ENCODE assay signal across 24 cellular contexts in the genomic region with DNA sequence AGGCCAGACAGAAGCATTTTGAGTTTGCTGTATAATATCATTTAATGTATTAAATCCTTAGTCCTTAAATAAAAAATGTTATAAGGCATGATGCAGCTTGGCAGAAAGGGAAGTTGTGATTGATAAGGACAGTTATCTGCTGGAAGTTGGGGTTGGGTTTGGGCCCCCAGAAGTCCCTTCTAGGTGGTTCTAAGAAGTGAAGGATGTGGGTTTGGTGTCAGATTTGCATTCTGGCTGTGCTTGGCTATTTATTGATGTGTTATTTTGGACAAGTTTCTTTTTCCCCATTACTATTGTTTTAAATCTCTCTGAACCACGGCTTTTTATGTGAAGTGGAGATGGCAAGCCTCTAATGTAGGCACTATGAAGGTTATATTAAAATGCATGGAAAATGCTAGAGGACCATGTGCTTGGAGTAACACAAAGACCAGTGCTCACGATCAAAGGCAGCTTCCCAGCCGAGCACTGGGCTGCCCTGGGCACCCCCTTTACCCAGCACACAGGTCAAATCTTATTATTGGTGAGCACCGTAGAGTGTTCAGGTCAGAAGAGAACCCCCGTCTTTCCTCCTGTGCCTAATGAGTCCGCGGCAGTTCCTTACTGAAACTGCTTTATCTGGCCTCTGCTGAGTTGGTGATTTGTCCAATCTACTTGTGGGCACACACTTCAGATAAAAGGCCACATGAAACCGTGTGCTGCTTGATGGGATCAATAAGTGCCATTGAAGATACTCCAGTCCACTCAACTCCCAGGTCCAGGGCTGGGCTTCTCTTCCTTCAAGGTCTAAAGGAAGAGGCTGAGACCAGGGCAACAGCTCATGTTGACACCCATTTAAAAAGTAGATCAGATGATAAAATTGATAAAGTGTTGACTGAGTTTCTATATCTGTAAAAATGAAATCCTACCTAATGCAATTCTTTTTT.
"Had no signal": no experiment of that assay in that cellular context is flagged by ENCODE, and none has a peak within 500 bp of the region (broad histone marks: within the 10 kb centered on the region; RNA-seq: fewer than 3 reads in every experiment).

No MANE protein-coding gene starts in this region.

- H3K9ac ChIP-seq: neural progenitor cell had no signal

- H3K4me1 ChIP-seq: esophagus muscularis mucosa, gastroesophageal sphincter, heart right ventricle, neural progenitor cell, prostate gland, tibial nerve, vagina had no signal

- H3K27me3 ChIP-seq: cardiac muscle cell, esophagus muscularis mucosa, gastroesophageal sphincter, tibial nerve, vagina had no signal

- DNase-seq: activated CD4-positive, alpha-beta memory T cell treated with anti-CD3 and anti-CD28 coated beads for 36 hours; activated CD4-positive, alpha-beta T cell treated with anti-CD3 and anti-CD28 coated beads for 36 hours; activated gamma-delta T cell treated with Interleukin-2 at 50 U/mL for 16 hours; activated T-cell treated with anti-CD3 and anti-CD28 coated beads, Interleukin-2, amount 50 U/mL, for 48 hours; amniotic stem cell; dermis blood vessel endothelial cell; effector memory CD4-positive, alpha-beta T cell; heart right ventricle; left ventricle myocardium superior; mesendoderm; naive thymus-derived CD4-positive, alpha-beta T cell; right cardiac atrium; stimulated activated CD4-positive, alpha-beta T cell treated with anti-CD3 and anti-CD28 coated beads, Interleukin-2, amount 100 ng/mL, for 24 hours; stimulated activated naive CD8-positive, alpha-beta T cell treated with anti-CD3 and anti-CD28 coated beads, Interleukin-15, Interleukin-2, amounts not matched to agents 100 U/mL and 50 U/mL, for 24 hours; substantia nigra; T-helper 2 cell had no signal

- ATAC-seq: activated CD4-positive, alpha-beta T cell treated with anti-CD3 and anti-CD28 coated beads for 36 hours; activated naive CD4-positive, alpha-beta T cell treated with anti-CD3 and anti-CD28 coated beads, Interleukin-2, amount 50 U/mL, for 72 hours; gastroesophageal sphincter; heart right ventricle; left ventricle myocardium superior; naive thymus-derived CD4-positive, alpha-beta T cell; right cardiac atrium; stimulated activated naive CD8-positive, alpha-beta T cell treated with anti-CD3 and anti-CD28 coated beads, Interleukin-15, Interleukin-2, amounts not matched to agents 100 U/mL and 50 U/mL, for 24 hours had no signal

- H3K36me3 ChIP-seq: cardiac muscle cell, esophagus muscularis mucosa, gastroesophageal sphincter, heart right ventricle, neural progenitor cell, prostate gland, tibial nerve, vagina had no signal

- H3K27ac ChIP-seq: cardiac muscle cell, esophagus muscularis mucosa, gastroesophageal sphincter, heart right ventricle, neural progenitor cell, prostate gland, tibial nerve, vagina had no signal

- H3K9me3 ChIP-seq: esophagus muscularis mucosa, gastroesophageal sphincter, heart right ventricle, prostate gland, tibial nerve, vagina had no signal

- H3K4me3 ChIP-seq: cardiac muscle cell, esophagus muscularis mucosa, gastroesophageal sphincter, heart right ventricle, neural progenitor cell, prostate gland, tibial nerve, vagina had no signal

- H3K4me2 ChIP-seq: neural progenitor cell had no signal
